10 cellular contexts compared by ENCODE assay signal in the genomic region with DNA sequence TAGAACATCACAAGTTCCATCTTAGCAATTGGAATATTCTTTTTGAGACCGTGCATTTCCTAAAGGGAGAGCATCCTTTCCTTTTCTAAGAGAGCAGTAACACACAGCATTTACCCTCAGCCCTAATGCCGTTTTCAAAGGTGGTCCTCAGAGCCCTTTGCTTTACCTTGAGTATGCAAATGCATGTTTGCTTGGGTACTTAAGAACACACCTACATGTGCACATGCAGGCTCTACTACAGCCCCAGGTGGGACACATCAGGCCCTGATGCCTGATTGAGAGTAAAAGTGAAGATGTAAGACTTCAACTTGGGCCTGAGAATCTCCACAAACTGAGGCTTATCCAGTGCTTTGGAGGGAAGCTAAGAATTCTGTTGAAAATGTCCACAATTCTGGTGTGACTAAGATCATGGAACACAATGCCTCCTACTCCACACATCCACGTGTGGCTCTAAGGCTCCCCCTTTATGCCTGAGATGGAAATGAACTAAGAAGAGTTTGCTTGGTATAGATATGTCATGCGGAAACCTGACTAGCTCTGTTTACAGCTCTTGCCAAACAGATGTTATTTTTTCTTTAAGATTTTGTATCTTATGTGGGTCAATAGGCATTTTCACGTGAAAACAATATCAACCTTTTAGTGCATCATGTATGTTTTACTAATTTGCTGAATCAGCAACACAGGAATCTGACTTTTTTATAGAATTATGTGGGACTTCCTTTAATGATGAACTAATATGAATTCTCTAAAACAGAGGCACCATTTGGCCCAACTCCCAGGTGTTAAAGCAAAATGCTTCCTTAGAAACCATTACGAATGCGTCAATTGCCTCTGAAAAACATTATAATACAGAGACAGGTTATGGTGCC. TPM values are rescaled to one million over a fixed set of nuclear protein-coding genes. Genes with fewer than 3 reads are reported as not detected.
A peak's percentile ranks its signal among the peaks of the same experiment; 100 is the strongest.
DNase-seq lines count a peak whose midpoint lies in the region; TF ChIP-seq lines count a peak whose summit lies in the region.
"Had no signal": no experiment of that assay in that cellular context is flagged by ENCODE, and none has a peak within 500 bp of the region (broad histone marks: within the 10 kb centered on the region; RNA-seq: fewer than 3 reads in every experiment).

No MANE protein-coding gene starts in this region.

- H3K4me3 ChIP-seq in WI38 (ENCODE audit: low read depth, low read length), result no peak overlapping the region
- no peak overlapping the region for H3K4me3 ChIP-seq in kidney epithelial cell (ENCODE audit: low read depth, low read length)
- no peak overlapping the region for H3K4me3 ChIP-seq in SJCRH30
- H3K4me3 ChIP-seq in lower leg skin (ENCODE audit: low read depth, poor library complexity, severe bottlenecking), result no peak overlapping the region
- no peak overlapping the region for H3K4me3 ChIP-seq in CD8-positive, alpha-beta memory T cell (ENCODE audit: low read length)

- no peaks in the 10 kb centered on the region for H3K9me3 ChIP-seq in SJCRH30 (replicated peaks)
- H3K9me3 ChIP-seq in CD8-positive, alpha-beta memory T cell (ENCODE audit: low read length), result no peaks in the 10 kb centered on the region

- no peaks in the 10 kb centered on the region for H3K4me1 Mint-ChIP-seq in CD8-positive, alpha-beta memory T cell
- H3K4me1 Mint-ChIP-seq: naive B cell had no signal

- no peak overlapping the region for H3K4me3 Mint-ChIP-seq in CD8-positive, alpha-beta memory T cell
- H3K4me3 Mint-ChIP-seq: activated CD8-positive, alpha-beta T cell treated with anti-CD3 and anti-CD28 coated beads, Interleukin-2, amount 10 ng/mL, durations not matched to agents 7 days and 5 days; naive B cell had no signal

- no peak overlapping the region for H3K27ac ChIP-seq in SJCRH30
- H3K27ac ChIP-seq in CD8-positive, alpha-beta memory T cell (ENCODE audit: low read depth, low read length), result no peak overlapping the region

- no peaks in the 10 kb centered on the region for H3K36me3 ChIP-seq in kidney epithelial cell (ENCODE audit: control insufficient read depth, insufficient read depth, low read length)
- no peaks in the 10 kb centered on the region for H3K36me3 ChIP-seq in SJCRH30
- H3K36me3 ChIP-seq in CD8-positive, alpha-beta memory T cell (ENCODE audit: insufficient read depth, low read length), result no peaks in the 10 kb centered on the region

- H3K27ac Mint-ChIP-seq in CD8-positive, alpha-beta memory T cell, result peak overlapping the region in 1 of 8 donors; percentile 63
- H3K27ac Mint-ChIP-seq: activated CD8-positive, alpha-beta T cell treated with anti-CD3 and anti-CD28 coated beads, Interleukin-2, amount 10 ng/mL, durations not matched to agents 7 days and 5 days had no signal

- no peaks in the 10 kb centered on the region for H3K9me3 Mint-ChIP-seq in CD8-positive, alpha-beta memory T cell
- H3K9me3 Mint-ChIP-seq: naive B cell had no signal

- intact Hi-C loops in lower leg skin (cut with DNase I; ENCODE audit: low total_unique reads), result no loop called here

- WGBS in lower leg skin, 2 donors, result 74 to 75% methylated on average over 7 of the region's 7 CpGs

- H3K27me3 ChIP-seq in kidney epithelial cell (ENCODE audit: control insufficient read depth, insufficient read depth, low read length) (no peaks in the 10 kb centered on the region), SJCRH30 (no peaks in the 10 kb centered on the region)
- H3K27me3 ChIP-seq in CD8-positive, alpha-beta memory T cell (ENCODE audit: insufficient read depth, low read length, poor library complexity, severe bottlenecking), result peaks cover 3% of the 10 kb centered on the region

- peaks cover 0 to 2% (median 0%) of the 10 kb centered on the region in 3 donors for H3K36me3 Mint-ChIP-seq in CD8-positive, alpha-beta memory T cell
- H3K36me3 Mint-ChIP-seq: naive B cell had no signal

- DNase-seq in AG20443 (ENCODE audit: low spot score) (peak; percentile 78), HuH-7 (ENCODE audit: low spot score) (peak; percentile 62), kidney epithelial cell (ENCODE audit: low read depth) (peak; percentile 21), SJCRH30 (no peak), lower leg skin (ENCODE audit: low spot score in 2 of 2) (no peak), GM19240 (ENCODE audit: insufficient read length, low spot score) (no peak)
- no peak for DNase-seq in CD8-positive, alpha-beta memory T cell
- DNase-seq: activated CD8-positive, alpha-beta T cell treated with anti-CD3 and anti-CD28 coated beads, Interleukin-2, amount 10 ng/mL, durations not matched to agents 7 days and 5 days; naive B cell had no signal

- POLR2A ChIA-PET in CD8-positive, alpha-beta memory T cell (lab: Charles Lee), result no interaction called here

- TF ChIP-seq POLR2A in lower leg skin (IDR thresholded peaks at IDR 0.05), result no peak

- TF ChIP-seq CTCF in WI38 (IDR thresholded peaks at IDR 0.05; ENCODE audit: low read depth, low read length), result 0 out of 2 replicates have a peak, but pooled peaks have one; percentile 14
- peak; percentile 53 for TF ChIP-seq CTCF in kidney epithelial cell (IDR thresholded peaks at IDR 0.05; ENCODE audit: insufficient read depth, low read length, poor library complexity, severe bottlenecking)
- TF ChIP-seq CTCF in lower leg skin (IDR thresholded peaks at IDR 0.05), result no peak

- H3K4me1 ChIP-seq in SJCRH30, result peaks cover 20% of the 10 kb centered on the region
- no peaks in the 10 kb centered on the region for H3K4me1 ChIP-seq in CD8-positive, alpha-beta memory T cell (ENCODE audit: insufficient read depth, low read length)

- CTCF ChIA-PET in CD8-positive, alpha-beta memory T cell (lab: Charles Lee), result no interaction called here

- H3K27me3 Mint-ChIP-seq in CD8-positive, alpha-beta memory T cell, result peaks cover 6 to 12% of the 10 kb centered on the region in 2 donors

RNA-seq across cellular contexts. Expression of a gene that starts 48.9 kb away (rescaled TPM):
- total RNA-seq in kidney epithelial cell (27.5 and 28.8 TPM in 2 replicates), lower leg skin (10 to 100 TPM; 17.6 to 28.7 (median 23.6) TPM)
- total RNA-seq in SJCRH30 (2014; rRNA removed; shearing (Covaris generic)), result 13.1 and 16.7 TPM in 2 replicates
- 1 to 10 TPM; 6.2 to 7.7 TPM for total RNA-seq in CD8-positive, alpha-beta memory T cell
- polyA plus RNA-seq in CD8-positive, alpha-beta memory T cell, result 4.5 TPM

Comparison
In these comparisons a context has a peak if more than half of its experiments do, and no peak if none do; other contexts are left out.
1. DNase-seq: peak in AG20443 (single experiment), HuH-7 (single experiment) and kidney epithelial cell (single experiment); none in SJCRH30 (0 of 2), lower leg skin (0 of 2), CD8-positive, alpha-beta memory T cell (0 of 5) and GM19240 (single experiment).
2. CTCF ChIP-seq: peak in WI38 (single experiment) and kidney epithelial cell (single experiment); none in lower leg skin (0 of 3).